Comparison of ENCODE assay signal across 28 cellular contexts in genomic region chr20:45105317-45105716, GRCh38. TPM values are rescaled to one million over a fixed set of nuclear protein-coding genes. Genes with fewer than 3 reads are reported as not detected.
DNase-seq lines count a peak whose midpoint lies in the region; ATAC-seq, FAIRE-seq and TF ChIP-seq lines count a peak whose summit lies in the region.
"Had no signal": no experiment of that assay in that cellular context is flagged by ENCODE, and none has a peak within 500 bp of the region (broad histone marks: within the 10 kb centered on the region; RNA-seq: fewer than 3 reads in every experiment).

No MANE protein-coding gene starts in this region.

- no peaks in the 10 kb centered on the region for H3K4me1 ChIP-seq in MM.1S (ENCODE audit: low read length)
- peaks cover 11% of the 10 kb centered on the region for H3K4me1 ChIP-seq in astrocyte (ENCODE audit: insufficient read depth, low read length)
- peaks cover 14% of the 10 kb centered on the region for H3K4me1 ChIP-seq in mesodermal cell (ENCODE audit: control insufficient read depth, insufficient read depth, low read length, poor library complexity, severe bottlenecking)
- H3K4me1 ChIP-seq: uterus had no signal

- no peaks in the 10 kb centered on the region for H3K36me3 ChIP-seq in MM.1S (replicated peaks; ENCODE audit: insufficient read depth, low read length)
- H3K36me3 ChIP-seq in astrocyte (ENCODE audit: insufficient read depth, low read length), result no peaks in the 10 kb centered on the region
- no peaks in the 10 kb centered on the region for H3K36me3 ChIP-seq in mesodermal cell (ENCODE audit: control insufficient read depth, insufficient read depth, low read length)
- H3K36me3 ChIP-seq: uterus had no signal

- no peak for FAIRE-seq in astrocyte (lab: Jason Lieb, UNC)
- FAIRE-seq: GM12892 had no signal

- H3K4me1 Mint-ChIP-seq in astrocyte (ENCODE audit: low read depth, unreplicated experiment), result peaks cover 12% of the 10 kb centered on the region
- H3K4me1 Mint-ChIP-seq in activated CD8-positive, alpha-beta memory T cell treated with anti-CD3 and anti-CD28 coated beads, Interleukin-2, amount 10 ng/mL, durations not matched to agents 7 days and 5 days, result peaks cover 4% of the 10 kb centered on the region
- H3K4me1 Mint-ChIP-seq: nephron had no signal

- H3K4me3 ChIP-seq in MM.1S (ENCODE audit: low read length) (no peak overlapping the region), astrocyte (ENCODE audit: insufficient read depth, low read depth, low read length) (no peak overlapping the region), mesodermal cell (ENCODE audit: extremely low read depth, insufficient read depth, low read length, poor library complexity, severe bottlenecking) (no peak overlapping the region)
- H3K4me3 ChIP-seq: coronary artery, uterus had no signal

- H3K27me3 ChIP-seq in MM.1S (replicated peaks; ENCODE audit: insufficient read depth, low read length) (no peaks in the 10 kb centered on the region), astrocyte (ENCODE audit: insufficient read depth, low read length) (no peaks in the 10 kb centered on the region)
- H3K27me3 ChIP-seq: uterus had no signal

- no peak overlapping the region for H3K4me2 ChIP-seq in MM.1S (ENCODE audit: low read depth, low read length)
- peak overlapping the region; percentile 54 for H3K4me2 ChIP-seq in astrocyte (ENCODE audit: low read length)
- H3K4me2 ChIP-seq: KMS-11 had no signal

- in situ Hi-C loops in ACHN (cut with HindIII; ENCODE audit: low pct_ligation_motif_present, low pct_unique_long_range_greater_than_20kb, low sequenced_read_pairs), result no loop called here

- no peak for ATAC-seq in activated CD8-positive, alpha-beta memory T cell treated with anti-CD3 and anti-CD28 coated beads, Interleukin-2, amount 10 ng/mL, durations not matched to agents 7 days and 5 days
- ATAC-seq: activated CD8-positive, alpha-beta T cell treated with anti-CD3 and anti-CD28 coated beads for 36 hours; activated naive CD4-positive, alpha-beta T cell treated with anti-CD3 and anti-CD28 coated beads, Interleukin-2, amount 50 U/mL, for 72 hours; activated T-cell treated with anti-CD3 and anti-CD28 coated beads, Interleukin-2, amount 50 U/mL, for 4 hours; T-helper 17 cell had no signal

- H3K9me2 ChIP-seq in MM.1S (replicated peaks; ENCODE audit: insufficient read depth, low read length), result no peaks in the 10 kb centered on the region

- H3F3A ChIP-seq in MM.1S (ENCODE audit: insufficient read depth, low read length), result no peaks in the 10 kb centered on the region

- H3K79me2 ChIP-seq in MM.1S (ENCODE audit: low read length) (no peaks in the 10 kb centered on the region), astrocyte (ENCODE audit: insufficient read depth, low read length) (no peaks in the 10 kb centered on the region)

- H3K27ac Mint-ChIP-seq in astrocyte (ENCODE audit: unreplicated experiment), result no peak overlapping the region
- no peak overlapping the region for H3K27ac Mint-ChIP-seq in activated CD8-positive, alpha-beta memory T cell treated with anti-CD3 and anti-CD28 coated beads, Interleukin-2, amount 10 ng/mL, durations not matched to agents 7 days and 5 days
- H3K27ac Mint-ChIP-seq: activated CD8-positive, alpha-beta T cell treated with anti-CD3 and anti-CD28 coated beads for 36 hours; brain; CD4-positive, alpha-beta T cell; HFFc6; memory B cell; nephron; progenitor cell of endocrine pancreas; T-helper 17 cell had no signal

- DNase-seq in ACHN (peak; percentile 57), MM.1S (peak; percentile 5), astrocyte (ENCODE audit: low read depth) (no peak), NCI-H2107 treated with DMSO at 0.1 percent for 48 hours (lab: John Stamatoyannopoulos, UW; ENCODE audit: unreplicated experiment) (no peak), COR-L47 (lab: John Stamatoyannopoulos, UW) (no peak), cortex of kidney (lab: John Stamatoyannopoulos, UW) (no peak)
- DNase-seq in activated CD8-positive, alpha-beta memory T cell treated with anti-CD3 and anti-CD28 coated beads, Interleukin-2, amount 10 ng/mL, durations not matched to agents 7 days and 5 days, result no peak
- DNase-seq: activated CD8-positive, alpha-beta T cell treated with anti-CD3 and anti-CD28 coated beads for 36 hours; activated T-cell treated with anti-CD3 and anti-CD28 coated beads, Interleukin-2, amount 50 U/mL, for 4 hours; CD4-positive, alpha-beta T cell; HFFc6; NCI-H1417; NCI-H524 treated with DMSO at 0.1 percent for 48 hours; SHP77 treated with DMSO at 0.1 percent for 48 hours; substantia nigra; T-helper 17 cell; uterus had no signal

- H2AFZ ChIP-seq in MM.1S (ENCODE audit: low read length), result no peak overlapping the region
- H2AFZ ChIP-seq in astrocyte (ENCODE audit: low read depth, low read length), result no peak overlapping the region

- no CpG with 5 or more reads among the region's 2 CpGs for WGBS in mesodermal cell (ENCODE audit: insufficient coverage in 2 of 2), 2 experiments

- no peaks in the 10 kb centered on the region for H3K9me3 Mint-ChIP-seq in astrocyte (ENCODE audit: unreplicated experiment)
- no peaks in the 10 kb centered on the region for H3K9me3 Mint-ChIP-seq in activated CD8-positive, alpha-beta memory T cell treated with anti-CD3 and anti-CD28 coated beads, Interleukin-2, amount 10 ng/mL, durations not matched to agents 7 days and 5 days (ENCODE audit: low read depth)
- H3K9me3 Mint-ChIP-seq: activated CD8-positive, alpha-beta T cell treated with anti-CD3 and anti-CD28 coated beads for 36 hours; activated naive CD4-positive, alpha-beta T cell treated with anti-CD3 and anti-CD28 coated beads, Interleukin-2, amount 50 U/mL, for 72 hours; activated T-cell treated with anti-CD3 and anti-CD28 coated beads, Interleukin-2, amount 50 U/mL, for 4 hours; CD4-positive, alpha-beta T cell; HFFc6; memory B cell; nephron had no signal

- CTCF ChIA-PET in activated CD8-positive, alpha-beta memory T cell treated with anti-CD3 and anti-CD28 coated beads, Interleukin-2, amount 10 ng/mL, durations not matched to agents 7 days and 5 days (lab: Charles Lee), result interaction anchor here (1.2 to 12.3 kb wide), 4 partner anchors 10 to 185 kb away, joined by 3 to 122 read pairs (median 4); no protein-coding TSS in a partner anchor

- H3K27ac ChIP-seq in MM.1S (ENCODE audit: low read length) (no peak overlapping the region), astrocyte (ENCODE audit: low read depth, low read length) (no peak overlapping the region), mesodermal cell (ENCODE audit: low read depth, low read length, severe bottlenecking) (peak overlapping the region; percentile 11)
- H3K27ac ChIP-seq: coronary artery, KMS-11, uterus had no signal

- peaks cover 2% of the 10 kb centered on the region for H3K27me3 Mint-ChIP-seq in astrocyte (ENCODE audit: low read depth, unreplicated experiment)
- H3K27me3 Mint-ChIP-seq in activated CD8-positive, alpha-beta memory T cell treated with anti-CD3 and anti-CD28 coated beads, Interleukin-2, amount 10 ng/mL, durations not matched to agents 7 days and 5 days, result peaks cover 35% of the 10 kb centered on the region

- H3K4me3 Mint-ChIP-seq in astrocyte (ENCODE audit: unreplicated experiment), result no peak overlapping the region
- H3K4me3 Mint-ChIP-seq in activated CD8-positive, alpha-beta memory T cell treated with anti-CD3 and anti-CD28 coated beads, Interleukin-2, amount 10 ng/mL, durations not matched to agents 7 days and 5 days, result no peak overlapping the region
- H3K4me3 Mint-ChIP-seq: activated CD8-positive, alpha-beta T cell treated with anti-CD3 and anti-CD28 coated beads for 36 hours; activated T-cell treated with anti-CD3 and anti-CD28 coated beads, Interleukin-2, amount 50 U/mL, for 4 hours; brain; CD4-positive, alpha-beta T cell; HFFc6; memory B cell; nephron; T-helper 17 cell had no signal

- TF ChIP-seq CTCF in MM.1S (IDR thresholded peaks at IDR 0.05; ENCODE audit: low read length), result no peak
- no peak for TF ChIP-seq CTCF in astrocyte (IDR thresholded peaks at IDR 0.05; ENCODE audit: insufficient read depth, low read depth, low read length)

- no peaks in the 10 kb centered on the region for H3K36me3 Mint-ChIP-seq in astrocyte (ENCODE audit: low read depth, unreplicated experiment)
- H3K36me3 Mint-ChIP-seq in activated CD8-positive, alpha-beta memory T cell treated with anti-CD3 and anti-CD28 coated beads, Interleukin-2, amount 10 ng/mL, durations not matched to agents 7 days and 5 days, result no peaks in the 10 kb centered on the region
- H3K36me3 Mint-ChIP-seq: activated naive CD4-positive, alpha-beta T cell treated with anti-CD3 and anti-CD28 coated beads, Interleukin-2, amount 50 U/mL, for 72 hours; brain; memory B cell had no signal

- H3K9me3 ChIP-seq in MM.1S (replicated peaks; ENCODE audit: insufficient read depth, low read length) (no peaks in the 10 kb centered on the region), astrocyte (ENCODE audit: insufficient read depth, low read depth, low read length) (no peaks in the 10 kb centered on the region), mesodermal cell (ENCODE audit: control insufficient read depth, low read length) (no peaks in the 10 kb centered on the region)
- H3K9me3 ChIP-seq: uterus had no signal

- H4K20me1 ChIP-seq in MM.1S (ENCODE audit: insufficient read depth, low read length) (no peaks in the 10 kb centered on the region), astrocyte (ENCODE audit: insufficient read depth, low read length) (no peaks in the 10 kb centered on the region)

- H3K9ac ChIP-seq in MM.1S (ENCODE audit: low read length) (no peak overlapping the region), astrocyte (ENCODE audit: low read length) (no peak overlapping the region)
- H3K9ac ChIP-seq: KMS-11 had no signal

RNA-seq across cellular contexts. Expression of gene KCNS1, which starts 4.4 kb away (rescaled TPM):
- 2.2 and 2.3 TPM in 2 replicates for total RNA-seq in astrocyte
- polyA plus RNA-seq in mesodermal cell (2013, experiment 1 of 2), result 8.1 TPM
- 8.5 TPM for polyA plus RNA-seq in mesodermal cell (2013, experiment 2 of 2)
- total RNA-seq in activated CD8-positive, alpha-beta memory T cell treated with anti-CD3 and anti-CD28 coated beads, Interleukin-2, amount 10 ng/mL, durations not matched to agents 7 days and 5 days, result under 1 TPM; 0.18 to 0.49 TPM
- total RNA-seq: CD4-positive, alpha-beta T cell; T-helper 17 cell had no signal

RNA-seq across cellular contexts. Expression of gene WFDC5, which starts 9.7 kb away (rescaled TPM):
- total RNA-seq in astrocyte, result not detected in 2 replicates
- polyA plus RNA-seq in mesodermal cell (2013, experiment 1 of 2), result not detected
- not detected for polyA plus RNA-seq in mesodermal cell (2013, experiment 2 of 2)
- not detected for total RNA-seq in activated CD8-positive, alpha-beta memory T cell treated with anti-CD3 and anti-CD28 coated beads, Interleukin-2, amount 10 ng/mL, durations not matched to agents 7 days and 5 days
- total RNA-seq: activated CD8-positive, alpha-beta T cell treated with anti-CD3 and anti-CD28 coated beads for 36 hours; activated naive CD4-positive, alpha-beta T cell treated with anti-CD3 and anti-CD28 coated beads, Interleukin-2, amount 50 U/mL, for 72 hours; activated T-cell treated with anti-CD3 and anti-CD28 coated beads, Interleukin-2, amount 50 U/mL, for 4 hours; CD4-positive, alpha-beta T cell; HFFc6; progenitor cell of endocrine pancreas; T-helper 17 cell; uterus had no signal
- polyA plus RNA-seq: AG04450 had no signal

RNA-seq across cellular contexts. Expression of gene WFDC12, which starts 18.9 kb away (rescaled TPM):
- total RNA-seq in astrocyte, result not detected in 2 replicates
- not detected for polyA plus RNA-seq in mesodermal cell (2013, experiment 1 of 2)
- polyA plus RNA-seq in mesodermal cell (2013, experiment 2 of 2), result not detected
- total RNA-seq in activated CD8-positive, alpha-beta memory T cell treated with anti-CD3 and anti-CD28 coated beads, Interleukin-2, amount 10 ng/mL, durations not matched to agents 7 days and 5 days, result not detected
- total RNA-seq: activated CD8-positive, alpha-beta T cell treated with anti-CD3 and anti-CD28 coated beads for 36 hours; activated naive CD4-positive, alpha-beta T cell treated with anti-CD3 and anti-CD28 coated beads, Interleukin-2, amount 50 U/mL, for 72 hours; activated T-cell treated with anti-CD3 and anti-CD28 coated beads, Interleukin-2, amount 50 U/mL, for 4 hours; CD4-positive, alpha-beta T cell; HFFc6; kidney epithelial cell; progenitor cell of endocrine pancreas; T-helper 17 cell; uterus had no signal
- polyA plus RNA-seq: AG04450 had no signal

Comparison
In these comparisons a context has a peak if more than half of its experiments do, and no peak if none do; other contexts are left out.
1. DNase-seq: peak in ACHN (single experiment) and MM.1S (single experiment); none in astrocyte (single experiment), NCI-H2107 treated with DMSO at 0.1 percent for 48 hours (single experiment), COR-L47 (single experiment), activated CD8-positive, alpha-beta memory T cell treated with anti-CD3 and anti-CD28 coated beads, Interleukin-2, amount 10 ng/mL, durations not matched to agents 7 days and 5 days (single experiment) and cortex of kidney (single experiment).